14 cellular contexts compared by ENCODE assay signal in the genomic region with DNA sequence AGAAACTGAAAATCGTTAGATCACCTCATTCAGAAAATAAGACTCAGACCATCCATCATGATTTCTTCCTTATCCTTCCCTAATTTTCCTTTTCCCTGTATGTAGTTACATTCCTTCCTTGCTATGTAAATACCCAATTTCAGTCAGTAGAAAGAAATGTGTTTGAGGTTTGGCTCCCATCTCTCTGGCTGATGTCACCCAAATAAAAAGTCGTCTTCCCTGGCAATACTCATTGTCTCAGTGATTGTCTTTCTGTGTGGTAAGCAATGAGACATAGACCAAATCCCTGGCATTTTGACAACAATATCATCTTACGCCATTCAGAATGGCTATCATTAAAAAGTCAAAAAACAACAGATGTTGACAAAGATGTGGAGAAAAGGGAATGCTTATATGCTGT.
A peak's percentile ranks its signal among the peaks of the same experiment; 100 is the strongest.
DNase-seq lines count a peak whose midpoint lies in the region; ATAC-seq and TF ChIP-seq lines count a peak whose summit lies in the region.
"Had no signal": no experiment of that assay in that cellular context is flagged by ENCODE, and none has a peak within 500 bp of the region (broad histone marks: within the 10 kb centered on the region; RNA-seq: fewer than 3 reads in every experiment).

No MANE protein-coding gene starts in this region.

- in situ Hi-C loops in ACHN (cut with HindIII; ENCODE audit: low pct_ligation_motif_present, low pct_unique_long_range_greater_than_20kb, low sequenced_read_pairs): no loop called here

- POLR2A ChIA-PET in RWPE1 (lab: Yijun Ruan, JAX; ENCODE audit: low non-redundant PET): no interaction called here

- TF ChIP-seq CTCF in RWPE1 (conservative IDR thresholded peaks at IDR 0.05; ENCODE audit: low read depth): no peak
- TF ChIP-seq CTCF in lower lobe of right lung (IDR thresholded peaks at IDR 0.05): no peak

- ATAC-seq in GM21529 (IDR thresholded peaks at IDR 0.05; ENCODE audit: unreplicated experiment) (no peak), HG03196 (IDR thresholded peaks at IDR 0.05; ENCODE audit: unreplicated experiment) (no peak), lower lobe of right lung (no peak)
- ATAC-seq: stimulated activated memory B cell treated with anti-CD40 and anti-IgM and Interleukin-4, amounts not matched to agents 10 μg/mL and 1 μg/mL and 100 μg/mL, for 72 hours had no signal

- no peak overlapping the region for H3K4me3 ChIP-seq in lower lobe of right lung

- H3K36me3 ChIP-seq in lower lobe of right lung: no peaks in the 10 kb centered on the region
- H3K36me3 ChIP-seq: BE2C had no signal

- H3K27me3 ChIP-seq in lower lobe of right lung (ENCODE audit: low read depth): no peaks in the 10 kb centered on the region
- H3K27me3 ChIP-seq: BE2C had no signal

- intact Hi-C loops in lower lobe of right lung (cut with DNase I): no loop called here

- no peak overlapping the region for H3K27ac ChIP-seq in RWPE1
- no peak overlapping the region for H3K27ac ChIP-seq in lower lobe of right lung
- H3K27ac ChIP-seq: HL-60 had no signal

- peak; percentile 70 for DNase-seq in ACHN
- peak; percentile 47 for DNase-seq in H4 (ENCODE audit: low spot score)
- peak; percentile 17 for DNase-seq in RWPE1 (ENCODE audit: low spot score)
- peak; percentile 85 for DNase-seq in fibroblast of gingiva (ENCODE audit: low read depth)
- DNase-seq in hippocampal formation (lab: John Stamatoyannopoulos, UW): no peak
- no peak for DNase-seq in lower lobe of right lung
- DNase-seq: activated CD4-positive, CD25-positive, alpha-beta regulatory T cell treated with anti-CD3 and anti-CD28 coated beads, Interleukin-2, amount 50 U/mL, for 72 hours; BE2C; NCI-H1092 treated with DMSO at 0.1 percent for 48 hours; stimulated activated CD4-positive, alpha-beta T cell treated with anti-CD3 and anti-CD28 coated beads, Interleukin-2, amount 100 ng/mL, for 48 hours had no signal

- H3K4me1 ChIP-seq in lower lobe of right lung: no peaks in the 10 kb centered on the region

- H3K9me3 ChIP-seq in lower lobe of right lung: no peaks in the 10 kb centered on the region
- H3K9me3 ChIP-seq: BE2C had no signal

- CTCF ChIA-PET in RWPE1 (lab: Yijun Ruan, JAX): no interaction called here

Comparison
In these comparisons a context has a peak if more than half of its experiments do, and no peak if none do; other contexts are left out.
1. DNase-seq: peak in ACHN (single experiment), H4 (single experiment), RWPE1 (single experiment) and fibroblast of gingiva (single experiment); none in hippocampal formation (0 of 2) and lower lobe of right lung (single experiment).